In the genomic region with DNA sequence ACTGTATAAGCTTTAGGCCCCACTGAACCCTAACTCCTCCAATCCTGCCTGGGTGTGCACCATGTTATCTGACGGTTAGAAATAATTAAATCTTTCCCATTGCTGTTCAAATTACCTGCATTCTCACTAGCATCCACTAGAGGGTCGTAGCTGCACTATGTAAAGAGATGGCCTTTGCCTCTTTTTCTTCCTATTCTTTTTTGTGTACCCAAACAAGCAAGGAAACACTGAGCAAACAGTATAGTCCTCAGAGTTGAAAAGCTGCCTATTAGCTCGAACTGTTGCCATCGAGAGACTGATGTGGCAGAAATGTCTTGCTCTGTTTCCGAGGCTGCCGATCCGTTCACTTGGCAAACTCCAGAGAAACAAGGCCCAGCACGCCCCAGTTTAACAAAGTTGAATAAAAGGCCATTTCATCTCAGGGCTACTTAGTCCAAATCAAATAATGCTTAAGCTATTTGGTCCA, we compare ENCODE assay signal across 8 cellular contexts.
DNase-seq lines count a peak whose midpoint lies in the region; ATAC-seq and TF ChIP-seq lines count a peak whose summit lies in the region.

No MANE protein-coding gene starts in this region.

- peaks cover 3% of the 10 kb centered on the region for H3K4me1 Mint-ChIP-seq in type B pancreatic cell (ENCODE audit: unreplicated experiment)

- H3K9me3 ChIP-seq in mucosa of descending colon, result no peaks in the 10 kb centered on the region

- no peak overlapping the region for H3K4me3 Mint-ChIP-seq in type B pancreatic cell

- H3K4me1 ChIP-seq in mucosa of descending colon (ENCODE audit: low read depth), result no peaks in the 10 kb centered on the region

- no peaks in the 10 kb centered on the region for H3K36me3 ChIP-seq in mucosa of descending colon (ENCODE audit: low read depth)

- intact Hi-C loops in mucosa of descending colon (cut with DNase I, micrococcal nuclease), result no loop called here

- no peaks in the 10 kb centered on the region for H3K9me3 Mint-ChIP-seq in type B pancreatic cell

- peak; percentile 92 for ATAC-seq in GM18517 (IDR thresholded peaks at IDR 0.05; ENCODE audit: unreplicated experiment)
- peak; percentile 85 for ATAC-seq in HG03025 (IDR thresholded peaks at IDR 0.05; ENCODE audit: low FRiP score, unreplicated experiment)
- ATAC-seq in mucosa of descending colon, result peak; percentile 87

- no peak overlapping the region for H3K27ac Mint-ChIP-seq in type B pancreatic cell

- no peaks in the 10 kb centered on the region for H3K36me3 Mint-ChIP-seq in type B pancreatic cell

- H3K27me3 Mint-ChIP-seq in type B pancreatic cell, result peaks cover 4% of the 10 kb centered on the region

- DNase-seq in CD1c-positive myeloid dendritic cell (ENCODE audit: extremely low spot score) (peak; percentile 63), NCI-H1930 (lab: John Stamatoyannopoulos, UW) (peak; percentile 34 to 68), epithelial cell of proximal tubule (ENCODE audit: low read depth) (peak; percentile 18), mucosa of descending colon (peak in 1 of 3 donors; percentile 78), type B pancreatic cell (ENCODE audit: extremely low spot score, unreplicated experiment) (no peak)

- peak overlapping the region; percentile 32; the same call in 1 of the 2 replicates for H3K27ac ChIP-seq in VCaP

- peak; percentile 88 for TF ChIP-seq CTCF in VCaP (conservative IDR thresholded peaks at IDR 0.05)
- peak; percentile 92 for TF ChIP-seq CTCF in epithelial cell of proximal tubule (conservative IDR thresholded peaks at IDR 0.05; ENCODE audit: low read depth, low read length)
- peak; percentile 57 for TF ChIP-seq CTCF in mucosa of descending colon (IDR thresholded peaks at IDR 0.05)
- TF ChIP-seq CTCF in type B pancreatic cell (conservative IDR thresholded peaks at IDR 0.05), result peak; percentile 90

- H3K4me3 ChIP-seq in epithelial cell of proximal tubule (ENCODE audit: low read depth, low read length), result no peak overlapping the region
- H3K4me3 ChIP-seq in mucosa of descending colon, result no peak overlapping the region
